ENCODE assay signal across 20 cellular contexts in genomic region chr12:119730381-119730780, GRCh38.
DNase-seq lines count a peak whose midpoint lies in the region; ATAC-seq and TF ChIP-seq lines count a peak whose summit lies in the region.
"Had no signal": no experiment of that assay in that cellular context is flagged by ENCODE, and none has a peak within 500 bp of the region (broad histone marks: within the 10 kb centered on the region; RNA-seq: fewer than 3 reads in every experiment).

No MANE protein-coding gene starts in this region.

- H3K4me3 Mint-ChIP-seq in GM23338 (no peak overlapping the region), endodermal cell (no peak overlapping the region)
- H3K4me3 Mint-ChIP-seq: B cell; CD4-positive, CD25-positive, alpha-beta regulatory T cell; CD8-positive, alpha-beta T cell; HFFc6 had no signal

- H3K9ac ChIP-seq in endodermal cell (ENCODE audit: extremely low read depth, low read length, poor library complexity, severe bottlenecking): no peak overlapping the region
- H3K9ac ChIP-seq: BLaER1 had no signal

- ATAC-seq in GM23338: no peak
- ATAC-seq in GM21786 (IDR thresholded peaks at IDR 0.05; ENCODE audit: unreplicated experiment): no peak
- ATAC-seq: CD8-positive, alpha-beta T cell; GM12878 had no signal

- no peaks in the 10 kb centered on the region; the same call in 1 of the 2 replicates for H4K20me1 ChIP-seq in GM23338 (replicated peaks; ENCODE audit: insufficient read depth)
- H4K20me1 ChIP-seq: BLaER1 had no signal

- H3K27me3 ChIP-seq in GM23338 (ENCODE audit: insufficient read depth): no peaks in the 10 kb centered on the region
- no peaks in the 10 kb centered on the region for H3K27me3 ChIP-seq in endodermal cell (ENCODE audit: control insufficient read depth, insufficient read depth, low read length, poor library complexity, severe bottlenecking)
- H3K27me3 ChIP-seq in Peyer's patch: no peaks in the 10 kb centered on the region
- H3K27me3 ChIP-seq: BLaER1 had no signal

- H3K36me3 ChIP-seq in GM23338 (ENCODE audit: insufficient read depth) (peaks cover 16% of the 10 kb centered on the region; the same call in 1 of the 2 replicates), endodermal cell (ENCODE audit: control insufficient read depth, insufficient read depth, low read length) (peaks cover 55% of the 10 kb centered on the region), Peyer's patch (no peaks in the 10 kb centered on the region)

- no peaks in the 10 kb centered on the region for H3K9me2 ChIP-seq in GM23338 (ENCODE audit: insufficient read depth)

- no peaks in the 10 kb centered on the region for H3K27me3 Mint-ChIP-seq in GM23338 (ENCODE audit: insufficient read depth, low read depth, poor library complexity)
- H3K27me3 Mint-ChIP-seq in endodermal cell (ENCODE audit: insufficient read depth): no peaks in the 10 kb centered on the region
- H3K27me3 Mint-ChIP-seq: B cell; CD4-positive, CD25-positive, alpha-beta regulatory T cell had no signal

- no peak for TF ChIP-seq POLR2A in Peyer's patch (IDR thresholded peaks at IDR 0.05)

- no peak for TF ChIP-seq CTCF in GM23338 (conservative IDR thresholded peaks at IDR 0.05; ENCODE audit: low read depth in 2 of 2)
- TF ChIP-seq CTCF in endodermal cell (conservative IDR thresholded peaks at IDR 0.05): no peak
- TF ChIP-seq CTCF in Peyer's patch (IDR thresholded peaks at IDR 0.05): no peak

- no peaks in the 10 kb centered on the region for H3F3A ChIP-seq in GM23338 (replicated peaks; ENCODE audit: low read depth)

- H3K4me1 Mint-ChIP-seq in GM23338 (no peaks in the 10 kb centered on the region), endodermal cell (no peaks in the 10 kb centered on the region)

- DNase-seq in GM23338 (ENCODE audit: low spot score) (peak; percentile 3), endodermal cell (peak; percentile 58), medulla oblongata (ENCODE audit: extremely low spot score) (no peak), HuH-7.5 (ENCODE audit: low spot score) (no peak), Peyer's patch (no peak)
- DNase-seq: Caco-2; CD4-positive, CD25-positive, alpha-beta regulatory T cell; CD8-positive, alpha-beta T cell; DMS153; DND-41; GDM1; GOT3; HFFc6 had no signal

- H3K9me3 ChIP-seq in endodermal cell (ENCODE audit: control insufficient read depth, low read length) (no peaks in the 10 kb centered on the region), Peyer's patch (no peaks in the 10 kb centered on the region)
- H3K9me3 ChIP-seq: BLaER1, Caco-2, HAP-1 had no signal

- H3K4me3 ChIP-seq in GM23338 (no peak overlapping the region), endodermal cell (ENCODE audit: low read length) (no peak overlapping the region), Peyer's patch (no peak overlapping the region)
- H3K4me3 ChIP-seq: BLaER1, GM12878, HAP-1 had no signal

- H3K36me3 Mint-ChIP-seq in GM23338 (ENCODE audit: low read depth): peaks cover 33% of the 10 kb centered on the region
- peaks cover 24% of the 10 kb centered on the region for H3K36me3 Mint-ChIP-seq in endodermal cell (ENCODE audit: low read depth)
- H3K36me3 Mint-ChIP-seq: CD8-positive, alpha-beta T cell had no signal

- no peak overlapping the region for H3K4me2 ChIP-seq in GM23338
- H3K4me2 ChIP-seq: BLaER1 had no signal

- H3K4me1 ChIP-seq in GM23338 (ENCODE audit: insufficient read depth) (no peaks in the 10 kb centered on the region), endodermal cell (ENCODE audit: control insufficient read depth, insufficient read depth, low read length) (no peaks in the 10 kb centered on the region), Peyer's patch (no peaks in the 10 kb centered on the region)
- H3K4me1 ChIP-seq: BLaER1, Caco-2, HAP-1 had no signal

- no peak overlapping the region for H2AFZ ChIP-seq in GM23338

- WGBS in endodermal cell (ENCODE audit: insufficient coverage in 1 of 2, insufficient read length in 1 of 2), 2 experiments: 94% methylated on average over 9 to 13 of the region's 13 CpGs

- H3K27ac ChIP-seq in GM23338 (ENCODE audit: low read depth): no peak overlapping the region
- H3K27ac ChIP-seq in angular gyrus (ENCODE audit: low read depth, low read length): peak overlapping the region; percentile 6
- no peak overlapping the region for H3K27ac ChIP-seq in endodermal cell (ENCODE audit: low read depth, low read length)
- H3K27ac ChIP-seq in Peyer's patch: no peak overlapping the region
- H3K27ac ChIP-seq: BLaER1, C4-2B had no signal

- no peaks in the 10 kb centered on the region for H3K79me2 ChIP-seq in GM23338 (replicated peaks; ENCODE audit: insufficient read depth)

- H3K27ac Mint-ChIP-seq in GM23338: no peak overlapping the region
- no peak overlapping the region for H3K27ac Mint-ChIP-seq in endodermal cell
- H3K27ac Mint-ChIP-seq: B cell; CD4-positive, CD25-positive, alpha-beta regulatory T cell; CD8-positive, alpha-beta T cell; HFFc6 had no signal

- no peaks in the 10 kb centered on the region for H3K9me3 Mint-ChIP-seq in GM23338
- H3K9me3 Mint-ChIP-seq in endodermal cell: no peaks in the 10 kb centered on the region
- H3K9me3 Mint-ChIP-seq: CD8-positive, alpha-beta T cell; HFFc6 had no signal

TF ChIP-seq in GM23338, 12 proteins besides CTCF, POLR2A, EP300 and RAD21:
- TF ChIP-seq, protein P1, sequence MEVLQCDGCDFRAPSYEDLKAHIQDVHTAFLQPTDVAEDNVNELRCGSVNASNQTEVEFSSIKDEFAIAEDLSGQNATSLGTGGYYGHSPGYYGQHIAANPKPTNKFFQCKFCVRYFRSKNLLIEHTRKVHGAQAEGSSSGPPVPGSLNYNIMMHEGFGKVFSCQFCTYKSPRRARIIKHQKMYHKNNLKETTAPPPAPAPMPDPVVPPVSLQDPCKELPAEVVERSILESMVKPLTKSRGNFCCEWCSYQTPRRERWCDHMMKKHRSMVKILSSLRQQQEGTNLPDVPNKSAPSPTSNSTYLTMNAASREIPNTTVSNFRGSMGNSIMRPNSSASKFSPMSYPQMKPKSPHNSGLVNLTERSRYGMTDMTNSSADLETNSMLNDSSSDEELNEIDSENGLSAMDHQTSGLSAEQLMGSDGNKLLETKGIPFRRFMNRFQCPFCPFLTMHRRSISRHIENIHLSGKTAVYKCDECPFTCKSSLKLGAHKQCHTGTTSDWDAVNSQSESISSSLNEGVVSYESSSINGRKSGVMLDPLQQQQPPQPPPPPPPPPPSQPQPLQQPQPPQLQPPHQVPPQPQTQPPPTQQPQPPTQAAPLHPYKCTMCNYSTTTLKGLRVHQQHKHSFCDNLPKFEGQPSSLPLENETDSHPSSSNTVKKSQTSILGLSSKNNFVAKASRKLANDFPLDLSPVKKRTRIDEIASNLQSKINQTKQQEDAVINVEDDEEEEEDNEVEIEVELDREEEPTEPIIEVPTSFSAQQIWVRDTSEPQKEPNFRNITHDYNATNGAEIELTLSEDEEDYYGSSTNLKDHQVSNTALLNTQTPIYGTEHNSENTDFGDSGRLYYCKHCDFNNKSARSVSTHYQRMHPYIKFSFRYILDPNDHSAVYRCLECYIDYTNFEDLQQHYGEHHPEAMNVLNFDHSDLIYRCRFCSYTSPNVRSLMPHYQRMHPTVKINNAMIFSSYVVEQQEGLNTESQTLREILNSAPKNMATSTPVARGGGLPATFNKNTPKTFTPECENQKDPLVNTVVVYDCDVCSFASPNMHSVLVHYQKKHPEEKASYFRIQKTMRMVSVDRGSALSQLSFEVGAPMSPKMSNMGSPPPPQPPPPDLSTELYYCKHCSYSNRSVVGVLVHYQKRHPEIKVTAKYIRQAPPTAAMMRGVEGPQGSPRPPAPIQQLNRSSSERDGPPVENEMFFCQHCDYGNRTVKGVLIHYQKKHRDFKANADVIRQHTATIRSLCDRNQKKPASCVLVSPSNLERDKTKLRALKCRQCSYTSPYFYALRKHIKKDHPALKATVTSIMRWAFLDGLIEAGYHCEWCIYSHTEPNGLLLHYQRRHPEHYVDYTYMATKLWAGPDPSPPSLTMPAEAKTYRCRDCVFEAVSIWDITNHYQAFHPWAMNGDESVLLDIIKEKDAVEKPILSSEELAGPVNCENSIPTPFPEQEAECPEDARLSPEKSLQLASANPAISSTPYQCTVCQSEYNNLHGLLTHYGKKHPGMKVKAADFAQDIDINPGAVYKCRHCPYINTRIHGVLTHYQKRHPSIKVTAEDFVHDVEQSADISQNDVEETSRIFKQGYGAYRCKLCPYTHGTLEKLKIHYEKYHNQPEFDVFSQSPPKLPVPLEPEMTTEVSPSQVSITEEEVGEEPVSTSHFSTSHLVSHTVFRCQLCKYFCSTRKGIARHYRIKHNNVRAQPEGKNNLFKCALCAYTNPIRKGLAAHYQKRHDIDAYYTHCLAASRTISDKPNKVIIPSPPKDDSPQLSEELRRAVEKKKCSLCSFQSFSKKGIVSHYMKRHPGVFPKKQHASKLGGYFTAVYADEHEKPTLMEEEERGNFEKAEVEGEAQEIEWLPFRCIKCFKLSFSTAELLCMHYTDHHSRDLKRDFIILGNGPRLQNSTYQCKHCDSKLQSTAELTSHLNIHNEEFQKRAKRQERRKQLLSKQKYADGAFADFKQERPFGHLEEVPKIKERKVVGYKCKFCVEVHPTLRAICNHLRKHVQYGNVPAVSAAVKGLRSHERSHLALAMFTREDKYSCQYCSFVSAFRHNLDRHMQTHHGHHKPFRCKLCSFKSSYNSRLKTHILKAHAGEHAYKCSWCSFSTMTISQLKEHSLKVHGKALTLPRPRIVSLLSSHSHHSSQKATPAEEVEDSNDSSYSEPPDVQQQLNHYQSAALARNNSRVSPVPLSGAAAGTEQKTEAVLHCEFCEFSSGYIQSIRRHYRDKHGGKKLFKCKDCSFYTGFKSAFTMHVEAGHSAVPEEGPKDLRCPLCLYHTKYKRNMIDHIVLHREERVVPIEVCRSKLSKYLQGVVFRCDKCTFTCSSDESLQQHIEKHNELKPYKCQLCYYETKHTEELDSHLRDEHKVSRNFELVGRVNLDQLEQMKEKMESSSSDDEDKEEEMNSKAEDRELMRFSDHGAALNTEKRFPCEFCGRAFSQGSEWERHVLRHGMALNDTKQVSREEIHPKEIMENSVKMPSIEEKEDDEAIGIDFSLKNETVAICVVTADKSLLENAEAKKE (CRISPR knock-in tag; IDR thresholded peaks at IDR 0.05): no peak
- no peak for TF ChIP-seq ZNF114 (CRISPR knock-in tag; IDR thresholded peaks at IDR 0.05)
- TF ChIP-seq ZNF331 (CRISPR knock-in tag; IDR thresholded peaks at IDR 0.05; ENCODE audit: low read depth): no peak
- no peak for TF ChIP-seq STAT1 (IDR thresholded peaks at IDR 0.05; ENCODE audit: unreplicated experiment)

Comparison
In these comparisons a context has a peak if more than half of its experiments do, and no peak if none do; other contexts are left out.
1. DNase-seq: peak in GM23338 (single experiment) and endodermal cell (single experiment); none in medulla oblongata (single experiment), HuH-7.5 (single experiment) and Peyer's patch (0 of 3).